Comparison of ENCODE assay signal across 25 cellular contexts in the genomic region with DNA sequence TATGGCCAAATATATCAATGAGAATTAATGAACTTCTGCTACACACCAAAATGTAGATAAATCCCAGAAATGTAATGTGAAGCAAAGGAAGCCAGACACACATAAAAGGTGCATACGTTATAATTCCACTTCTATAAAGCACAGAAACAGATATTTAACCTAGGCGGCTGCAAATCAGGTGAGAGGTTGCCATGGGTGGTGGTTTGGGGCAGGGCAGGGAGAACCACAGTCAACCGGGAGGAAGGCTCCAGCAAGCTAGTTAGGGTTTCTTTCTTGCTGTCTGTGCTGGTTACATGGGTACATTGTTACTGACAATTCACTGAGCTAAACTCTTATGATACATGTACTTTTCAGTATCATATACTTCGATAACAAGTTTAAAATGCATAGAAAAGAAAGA.
"Had no signal": no experiment of that assay in that cellular context is flagged by ENCODE, and none has a peak within 500 bp of the region (broad histone marks: within the 10 kb centered on the region; RNA-seq: fewer than 3 reads in every experiment).

No MANE protein-coding gene starts in this region.

- H3K4me1 ChIP-seq: testis, tibial artery, upper lobe of right lung, uterus, vagina had no signal

- DNase-seq: stimulated activated CD4-positive, alpha-beta T cell treated with anti-CD3 and anti-CD28 coated beads, Interleukin-2, amount 100 ng/mL, for 48 hours; stimulated activated CD4-positive, alpha-beta T cell treated with anti-CD3 and anti-CD28 coated beads, Interleukin-4, amount 100 ng/mL, for 1 hour; stimulated activated CD4-positive, alpha-beta T cell treated with anti-CD3 and anti-CD28 coated beads, Interleukin-4, amount 100 ng/mL, for 24 hours; stimulated activated CD4-positive, alpha-beta T cell treated with anti-CD3 and anti-CD28 coated beads, Interleukin-4, amount 100 ng/mL, for 4 hours; stimulated activated CD8-positive, alpha-beta memory T cell treated with anti-CD3 and anti-CD28 coated beads, Interleukin-4, amount 100 ng/mL, for 48 hours; stimulated activated naive B cell treated with anti-CD40 and anti-IgM and Interleukin-4, amounts not matched to agents 10 μg/mL and 1 μg/mL and 100 μg/mL, for 72 hours; stimulated activated naive CD4-positive, alpha-beta T cell; stimulated activated naive CD4-positive, alpha-beta T cell treated with Interleukin-2 at 50 U/mL for 16 hours; stimulated activated naive CD8-positive, alpha-beta T cell treated with anti-CD3 and anti-CD28 coated beads, Interleukin-15, amount 100 ng/mL, for 72 hours; stimulated activated naive CD8-positive, alpha-beta T cell treated with anti-CD3 and anti-CD28 coated beads, Interleukin-15, Interleukin-2, amounts not matched to agents 100 U/mL and 50 U/mL, for 24 hours; stomach; substantia nigra; testis; thyroid gland; tibial artery; trophoblast cell; upper lobe of left lung; upper lobe of right lung; uterus had no signal

- H3K9me3 ChIP-seq: stomach, suprapubic skin, testis, thoracic aorta, thyroid gland, tibial artery, tibial nerve, upper lobe of left lung, upper lobe of right lung, uterus, vagina had no signal

- H3K36me3 ChIP-seq: stomach, suprapubic skin, thoracic aorta, thyroid gland, tibial artery, tibial nerve, upper lobe of left lung, upper lobe of right lung, uterus, vagina had no signal

- H3K27me3 ChIP-seq: stomach, suprapubic skin, testis, thyroid gland, tibial artery, tibial nerve, upper lobe of left lung, upper lobe of right lung, uterus, vagina had no signal

- ATAC-seq: stimulated activated effector memory CD8-positive, alpha-beta T cell treated with anti-CD3 and anti-CD28 coated beads, Interleukin-12 subunit alpha, Interleukin-12 subunit beta, amount 100 ng/mL, for 72 hours; stimulated activated memory B cell treated with anti-CD40 and anti-IgM and Interleukin-4, amounts not matched to agents 10 μg/mL and 1 μg/mL and 100 μg/mL, for 72 hours; stimulated activated naive B cell treated with anti-CD40 and anti-IgM and Interleukin-4, amounts not matched to agents 10 μg/mL and 1 μg/mL and 100 μg/mL, for 72 hours; stimulated activated naive CD8-positive, alpha-beta T cell treated with anti-CD3 and anti-CD28 coated beads, Interleukin-15, amount 100 ng/mL, for 72 hours; stimulated activated naive CD8-positive, alpha-beta T cell treated with anti-CD3 and anti-CD28 coated beads, Interleukin-15, Interleukin-2, amounts not matched to agents 100 U/mL and 50 U/mL, for 24 hours; upper lobe of right lung had no signal

- H3K27ac ChIP-seq: stomach, suprapubic skin, testis, thoracic aorta, tibial artery, tibial nerve, upper lobe of left lung, upper lobe of right lung, uterus, vagina had no signal

- H3K4me3 ChIP-seq: stomach, suprapubic skin, testis, thoracic aorta, thyroid gland, tibial artery, tibial nerve, upper lobe of left lung, upper lobe of right lung, uterus, vagina had no signal
